In genomic region chr5:124746916-124747769, GRCh38 we compare ENCODE assay signal across 8 cellular contexts. TPM values are rescaled to one million over a fixed set of nuclear protein-coding genes. Genes with fewer than 3 reads are reported as not detected.
DNase-seq lines count a peak whose midpoint lies in the region; ATAC-seq and TF ChIP-seq lines count a peak whose summit lies in the region.

No MANE protein-coding gene starts in this region.

- TF ChIP-seq POLR2A in right lobe of liver (IDR thresholded peaks at IDR 0.05) = peak; percentile 63

- H3K4me3 ChIP-seq in ACC112 (ENCODE audit: low read depth, low read length) = peak overlapping the region; percentile 83
- peak overlapping the region; percentile 78 for H3K4me3 ChIP-seq in MM.1S (ENCODE audit: low read length)
- peak overlapping the region; percentile 64 for H3K4me3 ChIP-seq in SJCRH30
- H3K4me3 ChIP-seq in endodermal cell (ENCODE audit: low read length) = peak overlapping the region; percentile 95
- H3K4me3 ChIP-seq in right lobe of liver = peak overlapping the region; percentile 29 to 64 (median 54)
- peak overlapping the region; percentile 73 to 93 (median 83) for H3K4me3 ChIP-seq in subcutaneous abdominal adipose tissue (ENCODE audit: low read depth in 1 of 5, low read length in 5 of 5)

- H2AFZ ChIP-seq in ACC112 (ENCODE audit: low read length, unreplicated experiment) = peak overlapping the region; percentile 94
- H2AFZ ChIP-seq in MM.1S (ENCODE audit: low read length) = peak overlapping the region; percentile 86

- no peaks in the 10 kb centered on the region for H3K9me2 ChIP-seq in MM.1S (replicated peaks; ENCODE audit: insufficient read depth, low read length)

- H3K36me3 ChIP-seq in ACC112 (ENCODE audit: insufficient read depth, low read length) (no peaks in the 10 kb centered on the region), MM.1S (replicated peaks; ENCODE audit: insufficient read depth, low read length) (no peaks in the 10 kb centered on the region), SJCRH30 (no peaks in the 10 kb centered on the region), endodermal cell (ENCODE audit: control insufficient read depth, insufficient read depth, low read length) (no peaks in the 10 kb centered on the region), right lobe of liver (no peaks in the 10 kb centered on the region), subcutaneous abdominal adipose tissue (ENCODE audit: control insufficient read depth in 5 of 5, insufficient read depth in 5 of 5, low read length in 5 of 5) (no peaks in the 10 kb centered on the region)

- H3K9me3 ChIP-seq in MM.1S (replicated peaks; ENCODE audit: insufficient read depth, low read length) (no peaks in the 10 kb centered on the region), SJCRH30 (replicated peaks) (no peaks in the 10 kb centered on the region), endodermal cell (ENCODE audit: control insufficient read depth, low read length) (no peaks in the 10 kb centered on the region), right lobe of liver (peaks cover 0 to 3% (median 0%) of the 10 kb centered on the region in 4 donors), subcutaneous abdominal adipose tissue (ENCODE audit: control insufficient read depth in 5 of 5, low read length in 5 of 5) (no peaks in the 10 kb centered on the region)

- DNase-seq in MM.1S (peak; percentile 66), SJCRH30 (peak; percentile 84 to 93), endodermal cell (peak; percentile 94), right lobe of liver (peak; percentile 74 to 87 (median 78))

- H3K9me3 Mint-ChIP-seq in endodermal cell = no peaks in the 10 kb centered on the region

- H3K27ac ChIP-seq in ACC112 (ENCODE audit: low read depth, low read length) = peak overlapping the region; percentile 84
- peak overlapping the region; percentile 77; the same call in 1 of the 2 replicates for H3K27ac ChIP-seq in MM.1S (ENCODE audit: low read length)
- peak overlapping the region; percentile 83 for H3K27ac ChIP-seq in SJCRH30
- H3K27ac ChIP-seq in endodermal cell (ENCODE audit: low read depth, low read length) = peak overlapping the region; percentile 98
- peak overlapping the region; percentile 81 to 93 (median 92) for H3K27ac ChIP-seq in right lobe of liver
- H3K27ac ChIP-seq in subcutaneous abdominal adipose tissue (ENCODE audit: low read depth, low read length) = peak overlapping the region; percentile 95

- WGBS in endodermal cell (ENCODE audit: insufficient coverage in 1 of 2, insufficient read length in 1 of 2), 2 experiments = 0% methylated on average over 2 to 24 of the region's 32 CpGs
- under 1% methylated on average over 31 of the region's 32 CpGs for WGBS in right lobe of liver (ENCODE audit: insufficient coverage, low coverage, low lambda C conversion rate, missing lambda C conversion rate)

- TF ChIP-seq CTCF in MM.1S (IDR thresholded peaks at IDR 0.05; ENCODE audit: low read length) (no peak), endodermal cell (conservative IDR thresholded peaks at IDR 0.05) (no peak), right lobe of liver (IDR thresholded peaks at IDR 0.05) (no peak)

- ATAC-seq in GM18517 (IDR thresholded peaks at IDR 0.05; ENCODE audit: unreplicated experiment) = peak; percentile 36
- ATAC-seq in right lobe of liver = peak; percentile 46 to 65 (median 62)
- ATAC-seq in GM21576 (IDR thresholded peaks at IDR 0.05; ENCODE audit: unreplicated experiment) = no peak

- peak overlapping the region; percentile 96 for H3K27ac Mint-ChIP-seq in endodermal cell

- H3F3A ChIP-seq in MM.1S (ENCODE audit: insufficient read depth, low read length) = 0 out of 2 replicates have a peak, but pooled peaks cover 10% of the 10 kb centered on the region

- peaks cover 20% of the 10 kb centered on the region for H3K4me1 Mint-ChIP-seq in endodermal cell

- H3K79me2 ChIP-seq in ACC112 (ENCODE audit: control insufficient read depth, insufficient read depth, low read length, unreplicated experiment) = peaks cover 24% of the 10 kb centered on the region
- no peaks in the 10 kb centered on the region for H3K79me2 ChIP-seq in MM.1S (ENCODE audit: low read length)

- H3K27me3 Mint-ChIP-seq in endodermal cell (ENCODE audit: insufficient read depth) = no peaks in the 10 kb centered on the region

- H3K4me3 Mint-ChIP-seq in endodermal cell = no peak overlapping the region

- H3K4me2 ChIP-seq in MM.1S (ENCODE audit: low read depth, low read length) = peak overlapping the region; percentile 74

- H3K9ac ChIP-seq in MM.1S (ENCODE audit: low read length) = peak overlapping the region; percentile 85
- H3K9ac ChIP-seq in endodermal cell (ENCODE audit: extremely low read depth, low read length, poor library complexity, severe bottlenecking) = peak overlapping the region; percentile 96
- H3K9ac ChIP-seq in subcutaneous abdominal adipose tissue (ENCODE audit: low read length in 5 of 5) = peak overlapping the region in 4 of 5 donors; percentile 79 to 87 (median 84)

- H3K4me1 ChIP-seq in ACC112 (ENCODE audit: control insufficient read depth, insufficient read depth, low read length, unreplicated experiment) (peaks cover 23% of the 10 kb centered on the region), MM.1S (ENCODE audit: low read length) (no peaks in the 10 kb centered on the region), SJCRH30 (peaks cover 19% of the 10 kb centered on the region), endodermal cell (ENCODE audit: control insufficient read depth, insufficient read depth, low read length) (no peaks in the 10 kb centered on the region), right lobe of liver (peaks cover 0 to 25% (median 0%) of the 10 kb centered on the region in 4 donors), subcutaneous abdominal adipose tissue (ENCODE audit: control insufficient read depth in 5 of 5, insufficient read depth in 5 of 5, low read length in 5 of 5) (peaks cover 2 to 64% (median 50%) of the 10 kb centered on the region in 5 donors)

- no peaks in the 10 kb centered on the region for H3K36me3 Mint-ChIP-seq in endodermal cell (ENCODE audit: low read depth)

- H3K27me3 ChIP-seq in ACC112 (ENCODE audit: insufficient read depth, low read length) = no peaks in the 10 kb centered on the region
- H3K27me3 ChIP-seq in MM.1S (replicated peaks; ENCODE audit: insufficient read depth, low read length) = no peaks in the 10 kb centered on the region
- H3K27me3 ChIP-seq in SJCRH30 = no peaks in the 10 kb centered on the region
- H3K27me3 ChIP-seq in endodermal cell (ENCODE audit: control insufficient read depth, insufficient read depth, low read length, poor library complexity, severe bottlenecking) = no peaks in the 10 kb centered on the region
- no peaks in the 10 kb centered on the region for H3K27me3 ChIP-seq in right lobe of liver
- H3K27me3 ChIP-seq in subcutaneous abdominal adipose tissue (ENCODE audit: control insufficient read depth in 5 of 5, insufficient read depth in 4 of 5, low read length in 5 of 5) = peaks cover 0 to 2% (median 0%) of the 10 kb centered on the region in 5 donors

- H4K20me1 ChIP-seq in MM.1S (ENCODE audit: insufficient read depth, low read length) = no peaks in the 10 kb centered on the region

- intact Hi-C loops in right lobe of liver (cut with DNase I) = no loop called here

RNA-seq across cellular contexts. Expression of gene ZNF608, which starts 0.7 kb away (rescaled TPM):
- total RNA-seq in SJCRH30 (2014; rRNA removed; shearing (Covaris generic)) = 10.9 and 12.6 TPM in 2 replicates
- total RNA-seq in endodermal cell (100 to 1,000 TPM; 138 to 140 TPM), right lobe of liver (1 to 10 TPM; 3.9 to 6.5 (median 4.9) TPM)
- 85.1 TPM for polyA plus RNA-seq in endodermal cell (2013, experiment 1 of 2)
- polyA plus RNA-seq in endodermal cell (2013, experiment 2 of 2) = 84.0 TPM

Comparison
In these comparisons a context has a peak if more than half of its experiments do, and no peak if none do; other contexts are left out.
1. RNA of gene ZNF608, which starts 0.7 kb away (total RNA-seq): 138 to 140 TPM in endodermal cell; 10.9 to 12.6 TPM in SJCRH30 and 3.9 to 6.5 TPM in right lobe of liver; every median in the first group is over 10 times any median in the second.
2. Peak in every context shown above with its lines, with median percentiles within 50 percentile points of each other: H3K27ac ChIP-seq, H3K4me3 ChIP-seq, DNase-seq and H3K9ac ChIP-seq.